In the genomic region with DNA sequence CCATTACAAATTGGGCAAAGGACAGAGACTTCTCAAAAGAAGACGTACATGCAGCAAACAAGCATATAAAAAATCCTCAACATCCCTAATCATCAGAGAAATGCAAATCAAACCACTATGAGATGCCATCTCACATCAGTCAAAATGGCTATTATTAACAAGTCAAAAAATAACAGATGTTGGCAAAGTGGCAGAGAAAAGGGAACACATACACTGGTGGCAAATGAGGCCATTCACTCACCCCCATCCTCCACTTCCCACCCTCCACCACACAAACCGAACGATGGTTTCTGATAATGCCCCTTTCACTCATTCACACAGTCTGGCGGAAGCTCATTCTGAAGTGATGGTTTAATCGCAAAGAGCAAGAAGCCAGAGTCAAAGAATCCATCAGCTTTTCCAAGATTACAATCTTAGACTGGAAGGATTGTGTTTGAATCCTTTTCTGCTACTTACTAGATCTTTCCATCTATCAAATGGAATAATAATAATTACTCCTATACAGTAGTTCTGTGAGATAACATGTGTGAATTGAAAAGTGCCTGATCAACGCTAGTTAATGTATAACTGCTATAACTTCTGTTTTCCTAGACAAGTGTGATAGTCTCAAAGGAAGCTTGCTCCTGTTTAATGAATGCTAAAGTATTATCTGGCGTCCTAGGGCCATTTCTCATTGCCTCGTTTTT, we compare ENCODE assay signal across 11 cellular contexts. TPM values are rescaled to one million over a fixed set of nuclear protein-coding genes. Genes with fewer than 3 reads are reported as not detected.
DNase-seq lines count a peak whose midpoint lies in the region; ATAC-seq and TF ChIP-seq lines count a peak whose summit lies in the region.
"Had no signal": no experiment of that assay in that cellular context is flagged by ENCODE, and none has a peak within 500 bp of the region (broad histone marks: within the 10 kb centered on the region; RNA-seq: fewer than 3 reads in every experiment).

No MANE protein-coding gene starts in this region.

- peak overlapping the region; percentile 83 for H3K4me2 ChIP-seq in BLaER1

- peak overlapping the region; percentile 71 for H3K4me3 Mint-ChIP-seq in glutamatergic neuron (ENCODE audit: unreplicated experiment)
- no peak overlapping the region for H3K4me3 Mint-ChIP-seq in Calu3 (ENCODE audit: low read depth, unreplicated experiment)

- BruUV-seq in Calu3 (replicated peaks; lab: Mats Ljungman, UMichigan), result no TSS peak

- H3K4me1 ChIP-seq in BLaER1, result peaks cover 95% of the 10 kb centered on the region

- H3K27ac Mint-ChIP-seq in glutamatergic neuron (ENCODE audit: unreplicated experiment), result peak overlapping the region; percentile 95
- no peak overlapping the region for H3K27ac Mint-ChIP-seq in Calu3 (ENCODE audit: unreplicated experiment)

- ATAC-seq in GM19324 (IDR thresholded peaks at IDR 0.05; ENCODE audit: low FRiP score, unreplicated experiment) (peak; percentile 69), HG03135 (IDR thresholded peaks at IDR 0.05; ENCODE audit: unreplicated experiment) (peak; percentile 39), left lobe of liver (no peak)

- CTCF ChIA-PET in Calu3 (lab: Charles Lee), result interaction anchor here (0.8 kb wide), 1 partner anchor 70 kb away, joined by 3 read pairs; no protein-coding TSS in a partner anchor

- H3K9ac ChIP-seq in BLaER1, result peak overlapping the region; percentile 26; the same call in 1 of the 2 replicates

- H3K27me3 Mint-ChIP-seq in glutamatergic neuron (ENCODE audit: unreplicated experiment) (peaks cover 13% of the 10 kb centered on the region), Calu3 (ENCODE audit: unreplicated experiment) (no peaks in the 10 kb centered on the region)

- H3K36me3 Mint-ChIP-seq in glutamatergic neuron (ENCODE audit: unreplicated experiment) (no peaks in the 10 kb centered on the region), Calu3 (ENCODE audit: insufficient read depth, unreplicated experiment) (peaks cover 9% of the 10 kb centered on the region)

- H3K27ac ChIP-seq in BLaER1, result peak overlapping the region; percentile 76
- H3K27ac ChIP-seq: SK-N-MC had no signal

- H3K9me3 Mint-ChIP-seq in glutamatergic neuron (ENCODE audit: unreplicated experiment) (peaks cover 4% of the 10 kb centered on the region), Calu3 (ENCODE audit: low read depth, unreplicated experiment) (no peaks in the 10 kb centered on the region)

- H3K4me1 Mint-ChIP-seq in glutamatergic neuron (ENCODE audit: low read depth, unreplicated experiment) (peaks cover 42% of the 10 kb centered on the region), Calu3 (ENCODE audit: low read depth, unreplicated experiment) (peaks cover 49% of the 10 kb centered on the region)

- no peaks in the 10 kb centered on the region; the same call in 1 of the 2 replicates for H4K20me1 ChIP-seq in BLaER1

- no peaks in the 10 kb centered on the region for H3K27me3 ChIP-seq in BLaER1

- no peak for DNase-seq in glutamatergic neuron
- no peak for DNase-seq in left lobe of liver (ENCODE audit: low spot score)
- DNase-seq in NCI-H345 treated with DMSO at 0.1 percent for 48 hours (lab: John Stamatoyannopoulos, UW; ENCODE audit: unreplicated experiment), result no peak
- no peak for DNase-seq in Calu3
- no peak for DNase-seq in head of caudate nucleus
- DNase-seq: foreskin melanocyte, NCI-H1694 had no signal

- H3K36me3 ChIP-seq in BLaER1, result no peaks in the 10 kb centered on the region

- no peak for TF ChIP-seq CTCF in glutamatergic neuron (IDR thresholded peaks at IDR 0.05; ENCODE audit: partially characterized antibody, unreplicated experiment)
- no peak for TF ChIP-seq CTCF in Calu3 (IDR thresholded peaks at IDR 0.05; ENCODE audit: unreplicated experiment)

- peak overlapping the region; percentile 45; the same call in 1 of the 2 replicates for H3K4me3 ChIP-seq in BLaER1
- H3K4me3 ChIP-seq: SK-N-MC had no signal

- intact Hi-C loops in Calu3 (cut with micrococcal nuclease; ENCODE audit: unreplicated experiment), result no loop called here
- intact Hi-C loops in head of caudate nucleus (cut with DNase I), result no loop called here

- no peaks in the 10 kb centered on the region for H3K9me3 ChIP-seq in BLaER1

RNA-seq across cellular contexts. Expression of a gene that starts 16.9 kb away (rescaled TPM):
- total RNA-seq in glutamatergic neuron (ENCODE audit: unreplicated experiment) (not detected), left lobe of liver (1.5 TPM), Calu3 (2022) (0.07 TPM in 1 of 2 replicates, not detected in the other)
